8 cellular contexts compared by ENCODE assay signal in the genomic region with DNA sequence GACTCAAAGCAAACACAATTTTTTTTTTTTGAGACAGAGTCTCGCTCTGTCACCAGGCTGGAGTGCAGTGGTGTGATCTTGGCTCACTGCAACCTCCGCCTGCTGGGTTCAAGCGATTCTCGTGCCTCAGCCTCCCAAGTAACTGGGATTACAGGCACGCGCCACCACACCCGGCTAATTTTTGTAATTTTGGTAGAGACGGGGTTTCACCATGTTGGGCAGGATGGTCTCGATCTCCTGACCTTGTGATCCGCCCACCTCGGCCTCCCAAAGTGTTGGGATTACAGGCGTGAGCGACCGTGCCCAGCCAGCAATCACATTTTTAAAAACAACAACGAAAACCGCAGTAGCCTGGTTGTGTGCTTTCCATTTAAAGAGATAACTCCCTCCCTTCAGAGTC. TPM values are rescaled to one million over a fixed set of nuclear protein-coding genes. Genes with fewer than 3 reads are reported as not detected.
DNase-seq lines count a peak whose midpoint lies in the region; ATAC-seq and TF ChIP-seq lines count a peak whose summit lies in the region.
"Not testable (repeated sequence)": the region's sequence is repeated elsewhere in the genome, so short reads cannot be mapped to it uniquely, and the experiment has no call there.

No MANE protein-coding gene starts in this region.

- peak overlapping the region; percentile 91 for H3K4me2 ChIP-seq in HCT116 (ENCODE audit: low read length)

- H3K27ac ChIP-seq in HCT116 (ENCODE audit: low read depth, low read length); iPS-18a (ENCODE audit: low read length): not testable (repeated sequence)
- H3K27ac ChIP-seq in RWPE1 (peak overlapping the region; percentile 52), spleen (peak overlapping the region in 5 of 8 donors; percentile 82 to 92 (median 90)), urinary bladder (ENCODE audit: low read depth) (peak overlapping the region; percentile 45)
- peak overlapping the region; percentile 79 for H3K27ac ChIP-seq in effector memory CD4-positive, alpha-beta T cell (ENCODE audit: insufficient read depth, low read length, poor library complexity, severe bottlenecking)

- not testable (repeated sequence) for H3K79me2 ChIP-seq in HCT116 (ENCODE audit: insufficient read depth, low read length)

- peak overlapping the region; percentile 90 for H3K4me3 Mint-ChIP-seq in activated naive CD4-positive, alpha-beta T cell treated with anti-CD3 and anti-CD28 coated beads, Interleukin-2, amount 10 ng/mL, durations not matched to agents 7 days and 5 days
- peak overlapping the region; percentile 87 to 98 (median 97) for H3K4me3 Mint-ChIP-seq in nephron

- not testable (repeated sequence) for H3K27me3 ChIP-seq in HCT116 (ENCODE audit: insufficient read depth, low read length); effector memory CD4-positive, alpha-beta T cell (replicated peaks; ENCODE audit: control insufficient read depth, insufficient read depth, low read length, poor library complexity, severe bottlenecking)
- peaks cover 70% of the 10 kb centered on the region for H3K27me3 ChIP-seq in iPS-18a (ENCODE audit: control insufficient read depth, insufficient read depth, low read length)
- peaks cover 0 to 15% (median under 1%) of the 10 kb centered on the region in 7 donors for H3K27me3 ChIP-seq in spleen (replicated peaks in 1 of 7)

- not testable (repeated sequence) for H3K36me3 Mint-ChIP-seq in activated naive CD4-positive, alpha-beta T cell treated with anti-CD3 and anti-CD28 coated beads, Interleukin-2, amount 10 ng/mL, durations not matched to agents 7 days and 5 days; nephron (ENCODE audit: low read depth)

- DNase-seq in HCT116 (ENCODE audit: low read depth, low spot score); RWPE1 (ENCODE audit: low spot score); activated naive CD4-positive, alpha-beta T cell treated with anti-CD3 and anti-CD28 coated beads, Interleukin-2, amount 10 ng/mL, durations not matched to agents 7 days and 5 days; effector memory CD4-positive, alpha-beta T cell; spleen: not testable (repeated sequence)

- ATAC-seq in HCT116 = not testable (repeated sequence)

- TF ChIP-seq CTCF in HCT116 (IDR thresholded peaks at IDR 0.05 in 2 of 3, conservative IDR thresholded peaks at IDR 0.05 in 1 of 3; ENCODE audit: borderline replicate concordance in 1 of 3, insufficient read depth in 1 of 3, low read depth in 2 of 3, low read length in 2 of 3); RWPE1 (conservative IDR thresholded peaks at IDR 0.05; ENCODE audit: low read depth); nephron (IDR thresholded peaks at IDR 0.05; ENCODE audit: unreplicated experiment in 3 of 3); spleen (IDR thresholded peaks at IDR 0.05 in 8 of 11, conservative IDR thresholded peaks at IDR 0.05 in 3 of 11): not testable (repeated sequence)

- not testable (repeated sequence) for H3K36me3 ChIP-seq in HCT116 (ENCODE audit: control insufficient read depth in 1 of 2, insufficient read depth in 2 of 2, low read length in 2 of 2); effector memory CD4-positive, alpha-beta T cell (ENCODE audit: control insufficient read depth, insufficient read depth, low read length); iPS-18a (ENCODE audit: control insufficient read depth, low read depth, low read length); spleen; urinary bladder (ENCODE audit: insufficient read depth)

- BruUV-seq in HCT116 (replicated peaks; lab: Mats Ljungman, UMichigan) = not testable (repeated sequence)

- H3K27ac Mint-ChIP-seq in activated naive CD4-positive, alpha-beta T cell treated with anti-CD3 and anti-CD28 coated beads, Interleukin-2, amount 10 ng/mL, durations not matched to agents 7 days and 5 days = not testable (repeated sequence)
- H3K27ac Mint-ChIP-seq in nephron = peak overlapping the region; percentile 88 to 97 (median 96)

- not testable (repeated sequence) for TF ChIP-seq POLR2A in HCT116 (IDR thresholded peaks at IDR 0.05; ENCODE audit: borderline replicate concordance, extremely low read depth, insufficient read depth, insufficient read length); spleen (IDR thresholded peaks at IDR 0.05)

- not testable (repeated sequence) for H3K9me3 ChIP-seq in HCT116 (ENCODE audit: control insufficient read depth in 1 of 2, insufficient read depth in 1 of 2, low read depth in 1 of 2, low read length in 2 of 2); effector memory CD4-positive, alpha-beta T cell (ENCODE audit: control insufficient read depth, low read length); iPS-18a (ENCODE audit: control insufficient read depth, low read depth, low read length); spleen

- CTCF ChIA-PET in HCT116 (lab: Charles Lee) = interaction anchor here (2.8 kb wide), 1 partner anchor 27 kb away, joined by 29 read pairs; no protein-coding TSS in a partner anchor
- CTCF ChIA-PET in RWPE1 (lab: Yijun Ruan, JAX) = not testable (repeated sequence)
- CTCF ChIA-PET in activated naive CD4-positive, alpha-beta T cell treated with anti-CD3 and anti-CD28 coated beads, Interleukin-2, amount 10 ng/mL, durations not matched to agents 7 days and 5 days (lab: Charles Lee) = interaction anchor here (3.5 kb wide), 1 partner anchor 26 kb away, joined by 20 read pairs; no protein-coding TSS in a partner anchor

- H3K9ac ChIP-seq in HCT116 (ENCODE audit: low read length); iPS-18a (ENCODE audit: low read length): not testable (repeated sequence)

- POLR2A ChIA-PET in HCT116 (lab: Charles Lee); RWPE1 (lab: Yijun Ruan, JAX; ENCODE audit: low non-redundant PET): not testable (repeated sequence)

- not testable (repeated sequence) for H4K20me1 ChIP-seq in HCT116 (ENCODE audit: insufficient read depth)

- intact Hi-C loops in HCT116 (cut with micrococcal nuclease); spleen (cut with DNase I; ENCODE audit: low total_unique reads): not testable (repeated sequence)

- RAD21 ChIA-PET in HCT116 (lab: Charles Lee; ENCODE audit: low non-redundant PET in 1 of 2, low total read pairs in 2 of 2, uncharacterized antibody in 2 of 2, unreplicated experiment in 2 of 2) = not testable (repeated sequence)

- WGBS in spleen, 5 donors = 73 to 89% (median 85%) methylated on average over 16 of the region's 16 CpGs
- 70% methylated on average over 16 of the region's 16 CpGs for WGBS in urinary bladder

- peaks cover 42% of the 10 kb centered on the region for H3K27me3 Mint-ChIP-seq in activated naive CD4-positive, alpha-beta T cell treated with anti-CD3 and anti-CD28 coated beads, Interleukin-2, amount 10 ng/mL, durations not matched to agents 7 days and 5 days
- not testable (repeated sequence) for H3K27me3 Mint-ChIP-seq in nephron (ENCODE audit: low read depth)

- peaks cover 37% of the 10 kb centered on the region for H3K4me1 Mint-ChIP-seq in activated naive CD4-positive, alpha-beta T cell treated with anti-CD3 and anti-CD28 coated beads, Interleukin-2, amount 10 ng/mL, durations not matched to agents 7 days and 5 days
- peaks cover 40% of the 10 kb centered on the region for H3K4me1 Mint-ChIP-seq in nephron

- not testable (repeated sequence) for H3K9me2 ChIP-seq in HCT116 (ENCODE audit: insufficient read depth)

- not testable (repeated sequence) for H3K9me3 Mint-ChIP-seq in activated naive CD4-positive, alpha-beta T cell treated with anti-CD3 and anti-CD28 coated beads, Interleukin-2, amount 10 ng/mL, durations not matched to agents 7 days and 5 days; nephron

- H3K4me1 ChIP-seq in HCT116 (ENCODE audit: control insufficient read depth in 1 of 2, insufficient read depth in 2 of 2, low read length in 2 of 2) (peaks cover 29 to 42% of the 10 kb centered on the region in 2 experiments), iPS-18a (ENCODE audit: control insufficient read depth, low read depth, low read length) (peaks cover 32% of the 10 kb centered on the region), spleen (peaks cover 20 to 45% (median 36%) of the 10 kb centered on the region in 6 donors)
- peaks cover 22% of the 10 kb centered on the region for H3K4me1 ChIP-seq in effector memory CD4-positive, alpha-beta T cell (ENCODE audit: control insufficient read depth, insufficient read depth, low read length, poor library complexity, severe bottlenecking)
- not testable (repeated sequence) for H3K4me1 ChIP-seq in urinary bladder (ENCODE audit: insufficient read depth)

- not testable (repeated sequence) for TF ChIP-seq RAD21 in HCT116 (IDR thresholded peaks at IDR 0.05; ENCODE audit: low read depth)

- H3K4me3 ChIP-seq in HCT116 (replicated peaks in 1 of 2; ENCODE audit: low read depth in 1 of 2, low read length in 2 of 2); effector memory CD4-positive, alpha-beta T cell (ENCODE audit: insufficient read depth, low read depth, low read length, poor library complexity, severe bottlenecking); spleen; urinary bladder (ENCODE audit: low read depth, low read length): not testable (repeated sequence)
- peak overlapping the region; percentile 86 for H3K4me3 ChIP-seq in iPS-18a (ENCODE audit: low read length)

- H2AFZ ChIP-seq in HCT116 (ENCODE audit: low read depth, low read length, poor library complexity, severe bottlenecking) = not testable (repeated sequence)

RNA-seq across cellular contexts. Expression of a gene that starts 6.5 kb away (rescaled TPM):
- total RNA-seq in HCT116 (2021; ENCODE audit: unreplicated experiment) (17.2 TPM), spleen (10 to 100 TPM; 33.2 to 76.8 (median 40.1) TPM), urinary bladder (105 TPM)
- polyA plus RNA-seq in HCT116 (2012) = 4.1 and 4.3 TPM in 2 replicates
- polyA plus RNA-seq in spleen (1 to 10 TPM; 3.1 to 3.7 (median 3.1) TPM), urinary bladder (18.1 TPM)
